In genomic region chr9:131393622-131394463, GRCh38 we compare ENCODE assay signal across 8 cellular contexts. TPM values are rescaled to one million over a fixed set of nuclear protein-coding genes. Genes with fewer than 3 reads are reported as not detected.
DNase-seq lines count a peak whose midpoint lies in the region; ATAC-seq and TF ChIP-seq lines count a peak whose summit lies in the region.

Gene PRRC2B (plus strand): TSS chr9:131394086. CDS start chr9:131430145, 36,059 bp downstream.

- peak within 1 kb of the TSS; percentile 95 to 96 for H3K27ac Mint-ChIP-seq in effector memory CD8-positive, alpha-beta T cell

- H3K27me3 Mint-ChIP-seq in effector memory CD8-positive, alpha-beta T cell: no peaks in the 10 kb centered on the region

- peaks cover 32% of the 10 kb centered on the region for H3K36me3 Mint-ChIP-seq in effector memory CD8-positive, alpha-beta T cell (ENCODE audit: insufficient read depth)

- peak; percentile 22 for TF ChIP-seq CTCF in AG04450 (IDR thresholded peaks at IDR 0.05; ENCODE audit: low read depth, low read length)

- H3K4me3 Mint-ChIP-seq in effector memory CD8-positive, alpha-beta T cell: peak within 1 kb of the TSS; percentile 85 to 91

- H3K9me3 ChIP-seq in AG04450 (ENCODE audit: control insufficient read depth, insufficient read depth, low read length): no peaks in the 10 kb centered on the region

- DNase-seq in AG04450 (ENCODE audit: low read depth, low spot score): no peak
- DNase-seq in NCI-H748 treated with DMSO at 0.1 percent for 48 hours (lab: John Stamatoyannopoulos, UW): peak; percentile 88
- peak; percentile 69 to 76 (median 70) for DNase-seq in effector memory CD8-positive, alpha-beta T cell
- DNase-seq in medulla oblongata (ENCODE audit: extremely low spot score): peak; percentile 87
- DNase-seq in stimulated activated CD8-positive, alpha-beta memory T cell treated with anti-CD3 and anti-CD28 coated beads, Interleukin-12 subunit alpha, Interleukin-12 subunit beta, amount 100 ng/mL, for 1 hour (ENCODE audit: low read depth): peak; percentile 75

- H3K9me3 Mint-ChIP-seq in effector memory CD8-positive, alpha-beta T cell: no peaks in the 10 kb centered on the region

- peak within 1 kb of the TSS; percentile 71 for H3K4me3 ChIP-seq in AG04450 (ENCODE audit: low read depth, low read length)

- H3K27ac ChIP-seq in AG04450 (ENCODE audit: low read depth, low read length): peak within 1 kb of the TSS; percentile 73

- H3K27me3 ChIP-seq in AG04450 (ENCODE audit: control insufficient read depth, insufficient read depth, low read length): peaks cover 3% of the 10 kb centered on the region

- CTCF ChIA-PET in AG04450 (lab: Charles Lee): no interaction called here
- CTCF ChIA-PET in activated CD8-positive, alpha-beta memory T cell treated with anti-CD3 and anti-CD28 coated beads for 36 hours (lab: Charles Lee): no interaction called here

- ATAC-seq in GM18909 (IDR thresholded peaks at IDR 0.05; ENCODE audit: poor library complexity, unreplicated experiment) (peak; percentile 61), HG03280 (IDR thresholded peaks at IDR 0.05; ENCODE audit: unreplicated experiment) (peak; percentile 58)
- peak; percentile 48 for ATAC-seq in effector memory CD8-positive, alpha-beta T cell (replicated peaks)

- POLR2A ChIA-PET in AG04450 (lab: Yijun Ruan, JAX): no interaction called here
- POLR2A ChIA-PET in activated CD8-positive, alpha-beta memory T cell treated with anti-CD3 and anti-CD28 coated beads for 36 hours (lab: Charles Lee): no interaction called here

- H3K4me1 Mint-ChIP-seq in effector memory CD8-positive, alpha-beta T cell (ENCODE audit: low read depth in 2 of 2): peaks cover 41 to 47% of the 10 kb centered on the region in 2 donors

RNA-seq across cellular contexts. Expression of gene PRRC2B, which starts in this region (rescaled TPM):
- 31.8 and 37.3 TPM in 2 replicates for polyA plus RNA-seq in AG04450 (2011; rRNA removed)
- polyA minus RNA-seq in AG04450 (2011; rRNA and poly(A)+ RNA removed): 70.2 and 78.0 TPM in 2 replicates
- total RNA-seq in activated CD8-positive, alpha-beta memory T cell treated with anti-CD3 and anti-CD28 coated beads for 36 hours: 100 to 1,000 TPM; 126 to 134 TPM
